ENCODE assay signal across 7 cellular contexts in the genomic region with DNA sequence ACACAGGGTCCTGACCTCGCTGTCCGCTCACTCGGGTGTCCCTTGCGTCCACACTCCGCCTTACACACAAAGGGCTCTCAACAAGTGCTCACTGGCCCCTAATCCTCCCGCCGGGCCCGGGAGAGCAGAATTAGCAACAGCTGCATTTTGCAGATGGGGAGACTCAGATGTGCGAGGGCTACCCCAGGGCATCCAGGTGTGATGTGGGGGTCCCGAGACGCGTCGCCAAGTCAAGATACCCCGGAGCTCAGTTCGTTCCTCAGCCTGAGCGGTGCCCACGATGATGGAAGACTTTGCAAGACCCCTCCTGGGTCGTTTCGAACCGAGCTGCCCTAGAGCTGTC. TPM values are rescaled to one million over a fixed set of nuclear protein-coding genes. Genes with fewer than 3 reads are reported as not detected.
DNase-seq lines count a peak whose midpoint lies in the region; ATAC-seq and TF ChIP-seq lines count a peak whose summit lies in the region.

No MANE protein-coding gene starts in this region.

- H3K4me1 ChIP-seq in HCT116 (ENCODE audit: control insufficient read depth in 1 of 2, insufficient read depth in 2 of 2, low read length in 2 of 2): peaks cover 8 to 25% of the 10 kb centered on the region in 2 experiments; a peak in 3 of 4 replicates
- peaks cover 8% of the 10 kb centered on the region; the same call in 1 of the 2 replicates for H3K4me1 ChIP-seq in iPS-20b (ENCODE audit: insufficient read depth, low read length)

- H3K4me3 Mint-ChIP-seq in activated T-helper 2 cell treated with anti-CD3 and anti-CD28 coated beads, Interferon-gamma antibody, Interleukin-2, Interleukin-4, amounts not matched to agents 10 μg/mL and 5 μg/mL and 100 μg/mL, durations not matched to agents 14 hours and 24 hours and 36 hours (ENCODE audit: low read depth): peak overlapping the region; percentile 87
- peak overlapping the region; percentile 86 for H3K4me3 Mint-ChIP-seq in stimulated activated effector memory CD8-positive, alpha-beta T cell treated with anti-CD3 and anti-CD28 coated beads, Interleukin-12 subunit alpha, Interleukin-12 subunit beta, amount 100 ng/mL, for 72 hours

- H3K4me2 ChIP-seq in HCT116 (ENCODE audit: low read length): peak overlapping the region; percentile 73

- BruUV-seq in HCT116 (replicated peaks; lab: Mats Ljungman, UMichigan): no TSS peak

- H3K4me3 ChIP-seq in HCT116 (replicated peaks in 1 of 2; ENCODE audit: low read depth in 1 of 2, low read length in 2 of 2) (peak overlapping the region in 1 of 2 experiments; percentile 39; a peak in 2 of 4 replicates), iPS-20b (ENCODE audit: low read length) (peak overlapping the region; percentile 80)

- H3K9me3 ChIP-seq in HCT116 (ENCODE audit: control insufficient read depth in 1 of 2, insufficient read depth in 1 of 2, low read depth in 1 of 2, low read length in 2 of 2) (no peaks in the 10 kb centered on the region), iPS-20b (ENCODE audit: insufficient read depth, low read depth, low read length) (0 out of 2 replicates have a peak, but pooled peaks cover 5% of the 10 kb centered on the region)

- no peak for TF ChIP-seq RAD21 in HCT116 (IDR thresholded peaks at IDR 0.05; ENCODE audit: low read depth)

- H3K36me3 Mint-ChIP-seq in activated T-helper 2 cell treated with anti-CD3 and anti-CD28 coated beads, Interferon-gamma antibody, Interleukin-2, Interleukin-4, amounts not matched to agents 10 μg/mL and 5 μg/mL and 100 μg/mL, durations not matched to agents 14 hours and 24 hours and 36 hours (ENCODE audit: low read depth): no peaks in the 10 kb centered on the region
- peaks cover 11% of the 10 kb centered on the region for H3K36me3 Mint-ChIP-seq in stimulated activated effector memory CD8-positive, alpha-beta T cell treated with anti-CD3 and anti-CD28 coated beads, Interleukin-12 subunit alpha, Interleukin-12 subunit beta, amount 100 ng/mL, for 72 hours

- no peak overlapping the region for H3K27ac Mint-ChIP-seq in activated T-helper 2 cell treated with anti-CD3 and anti-CD28 coated beads, Interferon-gamma antibody, Interleukin-2, Interleukin-4, amounts not matched to agents 10 μg/mL and 5 μg/mL and 100 μg/mL, durations not matched to agents 14 hours and 24 hours and 36 hours
- peak overlapping the region; percentile 92 for H3K27ac Mint-ChIP-seq in stimulated activated effector memory CD8-positive, alpha-beta T cell treated with anti-CD3 and anti-CD28 coated beads, Interleukin-12 subunit alpha, Interleukin-12 subunit beta, amount 100 ng/mL, for 72 hours

- H3K9ac ChIP-seq in HCT116 (ENCODE audit: low read length) (no peak overlapping the region), iPS-20b (ENCODE audit: low read depth, low read length) (peak overlapping the region; percentile 57; the same call in 1 of the 2 replicates)

- no peak for DNase-seq in HCT116 (ENCODE audit: low read depth, low spot score)
- DNase-seq in activated T-helper 2 cell treated with anti-CD3 and anti-CD28 coated beads, Interferon-gamma antibody, Interleukin-2, Interleukin-4, amounts not matched to agents 10 μg/mL and 5 μg/mL and 100 μg/mL, durations not matched to agents 14 hours and 24 hours and 36 hours (ENCODE audit: low spot score): no peak
- no peak for DNase-seq in stimulated activated effector memory CD8-positive, alpha-beta T cell treated with anti-CD3 and anti-CD28 coated beads, Interleukin-12 subunit alpha, Interleukin-12 subunit beta, amount 100 ng/mL, for 72 hours (ENCODE audit: low spot score in 2 of 2)
- no peak for DNase-seq in T-helper 9 cell
- no peak for DNase-seq in MV-4-11 (lab: John Stamatoyannopoulos, UW)

- POLR2A ChIA-PET in HCT116 (lab: Charles Lee): no interaction called here

- intact Hi-C loops in HCT116 (cut with micrococcal nuclease): loop anchor here (5.0 kb wide), 2 partner anchors 233 to 1028 kb away; a partner anchor contains a TSS
- intact Hi-C loops in activated T-helper 2 cell treated with anti-CD3 and anti-CD28 coated beads, Interferon-gamma antibody, Interleukin-2, Interleukin-4, amounts not matched to agents 10 μg/mL and 5 μg/mL and 100 μg/mL, durations not matched to agents 14 hours and 24 hours and 36 hours (cut with micrococcal nuclease): loop anchor here (1.0 to 10.0 kb wide), 2 partner anchors 410 to 757 kb away; a partner anchor contains a TSS

- no peak for TF ChIP-seq CTCF in HCT116 (IDR thresholded peaks at IDR 0.05 in 2 of 3, conservative IDR thresholded peaks at IDR 0.05 in 1 of 3; ENCODE audit: borderline replicate concordance in 1 of 3, insufficient read depth in 1 of 3, low read depth in 2 of 3, low read length in 2 of 3)

- peaks cover 21% of the 10 kb centered on the region for H3K4me1 Mint-ChIP-seq in activated T-helper 2 cell treated with anti-CD3 and anti-CD28 coated beads, Interferon-gamma antibody, Interleukin-2, Interleukin-4, amounts not matched to agents 10 μg/mL and 5 μg/mL and 100 μg/mL, durations not matched to agents 14 hours and 24 hours and 36 hours (ENCODE audit: low read depth)
- H3K4me1 Mint-ChIP-seq in stimulated activated effector memory CD8-positive, alpha-beta T cell treated with anti-CD3 and anti-CD28 coated beads, Interleukin-12 subunit alpha, Interleukin-12 subunit beta, amount 100 ng/mL, for 72 hours: peaks cover 20% of the 10 kb centered on the region

- H3K27me3 ChIP-seq in HCT116 (ENCODE audit: insufficient read depth, low read length) (no peaks in the 10 kb centered on the region), iPS-20b (ENCODE audit: insufficient read depth, low read length) (peaks cover 35% of the 10 kb centered on the region)

- TF ChIP-seq POLR2A in HCT116 (IDR thresholded peaks at IDR 0.05; ENCODE audit: borderline replicate concordance, extremely low read depth, insufficient read depth, insufficient read length): no peak

- no peak overlapping the region for H2AFZ ChIP-seq in HCT116 (ENCODE audit: low read depth, low read length, poor library complexity, severe bottlenecking)

- no peak overlapping the region for H3K27ac ChIP-seq in HCT116 (ENCODE audit: low read depth, low read length)
- no peak overlapping the region for H3K27ac ChIP-seq in iPS-20b (ENCODE audit: low read length)

- ATAC-seq in HCT116 (no peak), HG03025 (IDR thresholded peaks at IDR 0.05; ENCODE audit: low FRiP score, unreplicated experiment) (no peak)
- no peak for ATAC-seq in stimulated activated effector memory CD8-positive, alpha-beta T cell treated with anti-CD3 and anti-CD28 coated beads, Interleukin-12 subunit alpha, Interleukin-12 subunit beta, amount 100 ng/mL, for 72 hours

- no peaks in the 10 kb centered on the region for H3K79me2 ChIP-seq in HCT116 (ENCODE audit: insufficient read depth, low read length)

- H3K27me3 Mint-ChIP-seq in activated T-helper 2 cell treated with anti-CD3 and anti-CD28 coated beads, Interferon-gamma antibody, Interleukin-2, Interleukin-4, amounts not matched to agents 10 μg/mL and 5 μg/mL and 100 μg/mL, durations not matched to agents 14 hours and 24 hours and 36 hours (ENCODE audit: low read depth): peaks cover 3% of the 10 kb centered on the region

- peaks cover 9% of the 10 kb centered on the region for H3K9me3 Mint-ChIP-seq in activated T-helper 2 cell treated with anti-CD3 and anti-CD28 coated beads, Interferon-gamma antibody, Interleukin-2, Interleukin-4, amounts not matched to agents 10 μg/mL and 5 μg/mL and 100 μg/mL, durations not matched to agents 14 hours and 24 hours and 36 hours
- peaks cover 6% of the 10 kb centered on the region for H3K9me3 Mint-ChIP-seq in stimulated activated effector memory CD8-positive, alpha-beta T cell treated with anti-CD3 and anti-CD28 coated beads, Interleukin-12 subunit alpha, Interleukin-12 subunit beta, amount 100 ng/mL, for 72 hours

- CTCF ChIA-PET in HCT116 (lab: Charles Lee): no interaction called here

- H3K36me3 ChIP-seq in HCT116 (ENCODE audit: control insufficient read depth in 1 of 2, insufficient read depth in 2 of 2, low read length in 2 of 2): no peaks in the 10 kb centered on the region
- no peaks in the 10 kb centered on the region for H3K36me3 ChIP-seq in iPS-20b (ENCODE audit: insufficient read depth, low read depth, low read length)

- no peaks in the 10 kb centered on the region for H3K9me2 ChIP-seq in HCT116 (ENCODE audit: insufficient read depth)

- H4K20me1 ChIP-seq in HCT116 (ENCODE audit: insufficient read depth): no peaks in the 10 kb centered on the region

- RAD21 ChIA-PET in HCT116 (lab: Charles Lee; ENCODE audit: low non-redundant PET in 1 of 2, low total read pairs in 2 of 2, uncharacterized antibody in 2 of 2, unreplicated experiment in 2 of 2): interaction anchor here in 1 of 2 experiments (0.7 kb wide), 1 partner anchor 231 kb away, joined by 3 read pairs; no protein-coding TSS in a partner anchor

TF ChIP-seq in HCT116, 20 proteins besides CTCF, POLR2A, EP300 and RAD21 (continues in another document):
- TF ChIP-seq, protein P1, sequence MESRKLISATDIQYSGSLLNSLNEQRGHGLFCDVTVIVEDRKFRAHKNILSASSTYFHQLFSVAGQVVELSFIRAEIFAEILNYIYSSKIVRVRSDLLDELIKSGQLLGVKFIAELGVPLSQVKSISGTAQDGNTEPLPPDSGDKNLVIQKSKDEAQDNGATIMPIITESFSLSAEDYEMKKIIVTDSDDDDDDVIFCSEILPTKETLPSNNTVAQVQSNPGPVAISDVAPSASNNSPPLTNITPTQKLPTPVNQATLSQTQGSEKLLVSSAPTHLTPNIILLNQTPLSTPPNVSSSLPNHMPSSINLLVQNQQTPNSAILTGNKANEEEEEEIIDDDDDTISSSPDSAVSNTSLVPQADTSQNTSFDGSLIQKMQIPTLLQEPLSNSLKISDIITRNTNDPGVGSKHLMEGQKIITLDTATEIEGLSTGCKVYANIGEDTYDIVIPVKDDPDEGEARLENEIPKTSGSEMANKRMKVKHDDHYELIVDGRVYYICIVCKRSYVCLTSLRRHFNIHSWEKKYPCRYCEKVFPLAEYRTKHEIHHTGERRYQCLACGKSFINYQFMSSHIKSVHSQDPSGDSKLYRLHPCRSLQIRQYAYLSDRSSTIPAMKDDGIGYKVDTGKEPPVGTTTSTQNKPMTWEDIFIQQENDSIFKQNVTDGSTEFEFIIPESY (IDR thresholded peaks at IDR 0.05; ENCODE audit: extremely low read depth, insufficient replicate concordance, low read length): no peak
- TF ChIP-seq FOSL1 (IDR thresholded peaks at IDR 0.05; ENCODE audit: low read depth) (no peak), EZH2phosphoT487 (IDR thresholded peaks at IDR 0.05; ENCODE audit: borderline replicate concordance) (no peak), ZNF274 (IDR thresholded peaks at IDR 0.05; ENCODE audit: low read depth, low read length) (no peak), CBX3 (IDR thresholded peaks at IDR 0.05; ENCODE audit: low read depth) (no peak), EGR1 (IDR thresholded peaks at IDR 0.05; ENCODE audit: low read depth) (no peak), TCF7L2 (IDR thresholded peaks at IDR 0.05; ENCODE audit: borderline replicate concordance, extremely low read depth, insufficient read depth, insufficient read length) (no peak), YY1 (IDR thresholded peaks at IDR 0.05; ENCODE audit: extremely low read depth, insufficient replicate concordance, low read depth, low read length) (no peak)

RNA-seq across cellular contexts. Expression of a gene that starts 14.9 kb away (rescaled TPM):
- total RNA-seq in HCT116 (2021; ENCODE audit: unreplicated experiment): 0.34 TPM
- polyA plus RNA-seq in HCT116 (2012): 0.56 and 0.91 TPM in 2 replicates
- not detected in 2 replicates for total RNA-seq in activated T-helper 2 cell treated with anti-CD3 and anti-CD28 coated beads, Interferon-gamma antibody, Interleukin-2, Interleukin-4, amounts not matched to agents 10 μg/mL and 5 μg/mL and 100 μg/mL, durations not matched to agents 14 hours and 24 hours and 36 hours
